ENCODE assay signal across 1 cellular context in the genomic region with DNA sequence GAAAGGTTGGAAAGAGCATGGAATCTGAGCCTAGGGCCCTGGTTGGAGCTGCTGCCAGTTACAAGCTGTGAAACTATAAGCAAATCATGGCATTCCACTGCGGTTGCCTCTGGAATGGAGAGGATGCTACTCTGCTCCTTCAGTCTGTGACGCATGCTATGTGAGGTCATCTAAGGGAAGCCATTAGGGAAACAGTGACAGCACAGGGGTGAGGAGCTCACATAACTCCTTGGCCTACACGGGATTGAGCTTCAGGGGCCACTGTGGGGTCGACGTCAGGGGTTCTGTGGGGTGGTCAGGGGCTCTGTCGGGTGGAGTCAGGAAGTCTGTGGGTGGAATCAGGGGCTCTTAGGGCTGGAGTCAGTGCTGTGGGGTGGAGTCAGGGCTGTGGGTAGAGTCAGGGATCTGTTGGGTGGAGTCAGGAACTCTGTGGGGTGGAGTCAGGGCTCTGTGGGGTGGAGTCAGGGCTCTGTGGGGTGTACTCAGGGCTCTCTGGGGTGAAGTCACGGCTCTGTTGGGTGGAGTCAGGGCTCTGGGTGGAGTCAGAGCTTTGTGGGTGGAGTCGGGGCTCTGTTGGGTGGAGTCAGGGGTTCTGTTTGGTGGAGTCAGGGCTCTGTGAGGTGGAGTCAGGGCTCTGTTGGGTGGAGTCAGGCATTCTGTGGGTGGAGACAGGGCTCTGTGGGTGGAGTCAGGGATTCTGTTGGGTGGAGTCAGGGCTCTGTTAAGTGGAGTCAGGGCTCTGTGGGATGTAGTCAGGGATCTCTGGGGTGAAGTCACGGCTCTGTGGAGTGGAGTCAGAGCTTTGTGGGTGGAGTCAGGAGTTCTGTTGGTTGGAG.
TF ChIP-seq lines count a peak whose summit lies in the region.

No MANE protein-coding gene starts in this region.

TF ChIP-seq in SK-N-SH, 30 proteins besides CTCF, POLR2A, EP300 and RAD21 (continued from another document):
- TF ChIP-seq, protein P1, sequence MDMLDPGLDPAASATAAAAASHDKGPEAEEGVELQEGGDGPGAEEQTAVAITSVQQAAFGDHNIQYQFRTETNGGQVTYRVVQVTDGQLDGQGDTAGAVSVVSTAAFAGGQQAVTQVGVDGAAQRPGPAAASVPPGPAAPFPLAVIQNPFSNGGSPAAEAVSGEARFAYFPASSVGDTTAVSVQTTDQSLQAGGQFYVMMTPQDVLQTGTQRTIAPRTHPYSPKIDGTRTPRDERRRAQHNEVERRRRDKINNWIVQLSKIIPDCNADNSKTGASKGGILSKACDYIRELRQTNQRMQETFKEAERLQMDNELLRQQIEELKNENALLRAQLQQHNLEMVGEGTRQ (IDR thresholded peaks at IDR 0.05; ENCODE audit: borderline replicate concordance, low read depth, low read length), result no peak
- TF ChIP-seq YY1 (IDR thresholded peaks at IDR 0.05; ENCODE audit: low read depth), result peak; percentile 76; the same call in 1 of the 2 replicates
- TF ChIP-seq, protein P2, sequence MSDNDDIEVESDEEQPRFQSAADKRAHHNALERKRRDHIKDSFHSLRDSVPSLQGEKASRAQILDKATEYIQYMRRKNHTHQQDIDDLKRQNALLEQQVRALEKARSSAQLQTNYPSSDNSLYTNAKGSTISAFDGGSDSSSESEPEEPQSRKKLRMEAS (IDR thresholded peaks at IDR 0.05; ENCODE audit: low read depth), result peak; percentile 51; the same call in 1 of the 2 replicates
- 0 out of 2 replicates have a peak, but pooled peaks have one; percentile 10 for TF ChIP-seq TCF12 (IDR thresholded peaks at IDR 0.05)
